In genomic region chr7:24737281-24737680, GRCh38 we compare ENCODE assay signal across 2 cellular contexts.
TF ChIP-seq lines count a peak whose summit lies in the region.

No MANE protein-coding gene starts in this region.

TF ChIP-seq in A549, 52 proteins besides CTCF, POLR2A, EP300 and RAD21:
- TF ChIP-seq MAFK (IDR thresholded peaks at IDR 0.05; ENCODE audit: partially characterized antibody): no peak
- TF ChIP-seq ESRRA (IDR thresholded peaks at IDR 0.05; ENCODE audit: borderline replicate concordance, low read length): no peak
- TF ChIP-seq HES2 (IDR thresholded peaks at IDR 0.05): no peak

TF ChIP-seq in endothelial cell of umbilical vein, 7 proteins besides CTCF, POLR2A, EP300 and RAD21:
- TF ChIP-seq POLR2AphosphoS5 (IDR thresholded peaks at IDR 0.05; ENCODE audit: insufficient read depth, low read depth, low read length): no peak
- TF ChIP-seq EZH2 (IDR thresholded peaks at IDR 0.05; ENCODE audit: borderline replicate concordance, low read depth, low read length, severe bottlenecking): no peak
- no peak for TF ChIP-seq MAX (IDR thresholded peaks at IDR 0.05; ENCODE audit: insufficient read depth, insufficient read length)
TF ChIP-seq in endothelial cell of umbilical vein: peak in this region for 0.
